Comparison of ENCODE assay signal across 10 cellular contexts in the genomic region with DNA sequence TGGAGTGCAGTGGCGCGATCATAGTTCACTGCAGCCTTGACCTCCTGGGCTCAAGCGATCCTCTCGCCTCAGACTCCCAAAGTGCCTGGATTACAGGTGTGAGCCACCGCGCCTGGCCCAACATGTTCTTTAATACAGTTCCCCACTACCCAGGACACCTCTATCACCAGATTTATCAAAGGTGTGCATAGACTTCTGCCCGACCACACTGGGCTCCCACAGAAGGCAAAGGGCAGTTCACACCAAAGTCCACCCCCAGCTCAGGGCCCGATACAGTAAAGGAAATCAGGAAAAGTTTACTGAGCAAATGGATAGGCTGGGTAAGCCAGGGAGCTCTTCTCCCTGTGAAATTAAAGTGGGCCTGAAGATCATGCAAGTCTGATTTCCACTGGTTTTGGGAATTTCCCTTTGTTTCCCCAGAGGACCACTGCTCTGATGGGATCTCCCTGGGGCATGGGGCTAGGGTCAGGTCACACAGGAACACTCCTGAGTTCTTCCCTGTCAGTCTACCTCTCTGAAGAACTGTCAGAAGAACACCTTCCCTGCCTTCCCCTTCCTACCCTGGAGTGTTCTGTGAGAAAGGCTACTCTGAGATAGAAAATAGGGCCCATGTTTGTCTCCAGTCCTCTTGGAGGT. TPM values are rescaled to one million over a fixed set of nuclear protein-coding genes. Genes with fewer than 3 reads are reported as not detected.
DNase-seq lines count a peak whose midpoint lies in the region; ATAC-seq and TF ChIP-seq lines count a peak whose summit lies in the region.
"Had no signal": no experiment of that assay in that cellular context is flagged by ENCODE, and none has a peak within 500 bp of the region (broad histone marks: within the 10 kb centered on the region; RNA-seq: fewer than 3 reads in every experiment).

No MANE protein-coding gene starts in this region.

- H3K4me2 ChIP-seq in smooth muscle cell, result no peak overlapping the region

- peaks cover 49% of the 10 kb centered on the region for H4K20me1 ChIP-seq in smooth muscle cell (ENCODE audit: low read depth)

- CTCF ChIA-PET in activated B cell treated with CpG ODN at 0.5 μM for 24 hours (lab: Charles Lee), result interaction anchor here (1.3 to 2.7 kb wide), 8 partner anchors 8 to 288 kb away, joined by 3 to 14 read pairs (median 6); a partner anchor contains a TSS

- H3K4me3 ChIP-seq in GM12865 (ENCODE audit: low read depth, low read length) (peak overlapping the region; percentile 26; the same call in 1 of the 2 replicates), smooth muscle cell (no peak overlapping the region)

- H3K36me3 Mint-ChIP-seq in activated B cell treated with CpG ODN at 0.5 μM for 24 hours (ENCODE audit: low read depth), result peaks cover 32% of the 10 kb centered on the region
- peaks cover 3 to 14% of the 10 kb centered on the region in 2 donors for H3K36me3 Mint-ChIP-seq in naive B cell

- H3K27ac Mint-ChIP-seq in activated B cell treated with CpG ODN at 0.5 μM for 24 hours (peak overlapping the region; percentile 98), naive B cell (peak overlapping the region; percentile 97 to 100 (median 100))

- H3K27me3 Mint-ChIP-seq in activated B cell treated with CpG ODN at 0.5 μM for 24 hours, result no peaks in the 10 kb centered on the region
- no peaks in the 10 kb centered on the region for H3K27me3 Mint-ChIP-seq in naive B cell

- DNase-seq in GM12865 (ENCODE audit: low read depth) (no peak), activated B cell treated with CpG ODN at 0.5 μM for 24 hours (no peak), naive B cell (no peak), smooth muscle cell (lab: John Stamatoyannopoulos, UW; ENCODE audit: unreplicated experiment) (no peak), NCI-H1092 (lab: John Stamatoyannopoulos, UW) (no peak), D341Med (ENCODE audit: low spot score) (no peak)
- DNase-seq in stimulated activated CD4-positive, alpha-beta T cell treated with anti-CD3 and anti-CD28 coated beads, Interleukin-1b, Interleukin-23, amount 100 ng/mL, for 48 hours, result no peak
- DNase-seq: DMS79 treated with DMSO at 0.1 percent for 48 hours, NCI-H82 had no signal

- ATAC-seq in HG02610 (IDR thresholded peaks at IDR 0.05; ENCODE audit: unreplicated experiment) (peak; percentile 11), activated B cell treated with CpG ODN at 0.5 μM for 24 hours (ENCODE audit: low read depth) (peak; percentile 12), naive B cell (ENCODE audit: low read depth in 2 of 2) (no peak)

- peak overlapping the region; percentile 77 for H3K4me3 Mint-ChIP-seq in activated B cell treated with CpG ODN at 0.5 μM for 24 hours
- peak overlapping the region; percentile 80 to 96 (median 84) for H3K4me3 Mint-ChIP-seq in naive B cell

- intact Hi-C loops in activated B cell treated with CpG ODN at 0.5 μM for 24 hours (cut with micrococcal nuclease), result loop anchor here (1.0 to 10.0 kb wide), 8 partner anchors 8 to 362 kb away; a partner anchor contains a TSS

- no peaks in the 10 kb centered on the region for H3K4me1 ChIP-seq in smooth muscle cell (ENCODE audit: low read depth)

- H3K9me3 ChIP-seq in smooth muscle cell (replicated peaks; ENCODE audit: low read depth), result no peaks in the 10 kb centered on the region

- no peaks in the 10 kb centered on the region for H3K36me3 ChIP-seq in smooth muscle cell (ENCODE audit: low read depth)

- 93% methylated on average over 8 of the region's 8 CpGs for WGBS in smooth muscle cell (ENCODE audit: low lambda C conversion rate)

- no peaks in the 10 kb centered on the region for H3F3A ChIP-seq in smooth muscle cell (ENCODE audit: low read depth)

- no peak for TF ChIP-seq CTCF in GM12865 (IDR thresholded peaks at IDR 0.05; ENCODE audit: insufficient read depth, low read depth, low read length, missing control alignments)
- TF ChIP-seq CTCF in activated B cell treated with CpG ODN at 0.5 μM for 24 hours (IDR thresholded peaks at IDR 0.05), result no peak
- TF ChIP-seq CTCF in smooth muscle cell (IDR thresholded peaks at IDR 0.05; ENCODE audit: borderline replicate concordance, insufficient read depth, poor library complexity, severe bottlenecking), result no peak

- peaks cover 80% of the 10 kb centered on the region for H3K4me1 Mint-ChIP-seq in activated B cell treated with CpG ODN at 0.5 μM for 24 hours
- peaks cover 70 to 88% (median 71%) of the 10 kb centered on the region in 3 donors for H3K4me1 Mint-ChIP-seq in naive B cell

- H3K9me3 Mint-ChIP-seq in activated B cell treated with CpG ODN at 0.5 μM for 24 hours (no peaks in the 10 kb centered on the region), naive B cell (peaks cover 0 to 3% (median 0%) of the 10 kb centered on the region in 7 donors)

- peaks cover 5% of the 10 kb centered on the region for H3K79me2 ChIP-seq in smooth muscle cell (ENCODE audit: low read depth)

- no peaks in the 10 kb centered on the region for H3K27me3 ChIP-seq in smooth muscle cell (ENCODE audit: low read depth)

- no peak overlapping the region for H2AFZ ChIP-seq in smooth muscle cell (ENCODE audit: low read depth)

- H3K27ac ChIP-seq in smooth muscle cell (ENCODE audit: low read depth), result no peak overlapping the region

- H3K9ac ChIP-seq in smooth muscle cell (ENCODE audit: low read depth), result no peak overlapping the region

- POLR2A ChIA-PET in activated B cell treated with CpG ODN at 0.5 μM for 24 hours (lab: Charles Lee), result interaction anchor here (0.9 to 17.9 kb wide), 10 partner anchors 10 to 255 kb away, joined by 3 to 718 read pairs (median 32); a partner anchor contains a TSS

RNA-seq across cellular contexts. Expression of a gene that starts 17.7 kb away (rescaled TPM):
- total RNA-seq in activated B cell treated with CpG ODN at 0.5 μM for 24 hours (321 and 351 TPM in 2 replicates), smooth muscle cell (7.6 and 9.4 TPM in 2 replicates)
- polyA plus RNA-seq in naive B cell (ENCODE audit: low read depth in 6 of 6) (100 to 1,000 TPM; 202 to 489 (median 254) TPM), smooth muscle cell (7.4 and 8.7 TPM in 2 replicates)

RNA-seq across cellular contexts. Expression of a gene that starts 20.9 kb away (rescaled TPM):
- total RNA-seq in activated B cell treated with CpG ODN at 0.5 μM for 24 hours (76.0 and 78.1 TPM in 2 replicates), smooth muscle cell (30.7 and 36.1 TPM in 2 replicates)
- polyA plus RNA-seq in naive B cell (ENCODE audit: low read depth in 6 of 6) (10 to 100 TPM; 27.6 to 53.2 (median 39.1) TPM), smooth muscle cell (55.1 and 62.1 TPM in 2 replicates)

RNA-seq across cellular contexts. Expression of a gene that starts 25.1 kb away (rescaled TPM):
- total RNA-seq in activated B cell treated with CpG ODN at 0.5 μM for 24 hours (17.3 and 18.4 TPM in 2 replicates), smooth muscle cell (72.0 and 73.3 TPM in 2 replicates)
- polyA plus RNA-seq in naive B cell (ENCODE audit: low read depth in 6 of 6) (10 to 100 TPM in 3 of 6 donors, 1 to 10 TPM in 3; 8.5 to 11.6 (median 10.0) TPM), smooth muscle cell (98.2 and 99.9 TPM in 2 replicates)

RNA-seq across cellular contexts. Expression of a gene that starts 35.1 kb away (rescaled TPM):
- 0.66 and 1.8 TPM in 2 replicates for total RNA-seq in activated B cell treated with CpG ODN at 0.5 μM for 24 hours
- polyA plus RNA-seq in naive B cell (ENCODE audit: low read depth in 6 of 6), result 1 to 10 TPM in 1 of 6 donors, under 1 TPM in 2, not detected in 3; 0.12 to 2.0 (median 0.18) TPM
- total RNA-seq in smooth muscle cell, result 0.94 and 1.2 TPM in 2 replicates
- 3.0 and 3.3 TPM in 2 replicates for polyA plus RNA-seq in smooth muscle cell

RNA-seq across cellular contexts. Expression of a gene that starts 38.8 kb away (rescaled TPM):
- total RNA-seq in activated B cell treated with CpG ODN at 0.5 μM for 24 hours, result 81.6 and 91.5 TPM in 2 replicates
- polyA plus RNA-seq in naive B cell (ENCODE audit: low read depth in 6 of 6), result 100 to 1,000 TPM in 1 of 6 donors, 10 to 100 TPM in 5; 56.8 to 101 (median 83.6) TPM
- 17.0 and 20.6 TPM in 2 replicates for total RNA-seq in smooth muscle cell
- 46.7 and 48.2 TPM in 2 replicates for polyA plus RNA-seq in smooth muscle cell

Comparison
In these comparisons a context has a peak if more than half of its experiments do, and no peak if none do; other contexts are left out.
1. ATAC-seq: peak in HG02610 (single experiment) and activated B cell treated with CpG ODN at 0.5 μM for 24 hours (single experiment); none in naive B cell (0 of 2).
2. RNA of a gene that starts 17.7 kb away (total RNA-seq): 321 to 351 TPM in activated B cell treated with CpG ODN at 0.5 μM for 24 hours; 7.6 to 9.4 TPM in smooth muscle cell; every median in the first group is over 10 times any median in the second.